In the genomic region with DNA sequence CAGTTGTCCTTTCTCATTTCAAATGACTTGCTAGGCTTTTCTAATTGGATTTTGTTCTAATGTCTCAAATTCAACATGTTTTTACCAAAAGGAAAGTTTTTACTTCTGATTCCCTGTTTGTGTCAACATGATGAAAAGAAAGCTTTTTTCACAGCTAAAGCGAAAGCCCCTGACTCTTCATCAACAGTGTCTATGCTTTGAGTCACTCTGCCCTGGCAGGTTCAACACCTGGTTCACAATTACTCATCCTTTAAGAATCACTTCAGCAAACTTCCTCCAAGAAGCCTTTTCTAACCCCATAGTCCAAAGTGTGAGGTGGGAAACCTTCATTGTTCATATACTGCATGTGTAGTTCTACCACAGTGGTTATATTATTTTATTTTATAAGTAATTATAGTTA, we compare ENCODE assay signal across 11 cellular contexts. TPM values are rescaled to one million over a fixed set of nuclear protein-coding genes. Genes with fewer than 3 reads are reported as not detected.
A peak's percentile ranks its signal among the peaks of the same experiment; 100 is the strongest.
DNase-seq lines count a peak whose midpoint lies in the region; ATAC-seq, FAIRE-seq and TF ChIP-seq lines count a peak whose summit lies in the region.
"Had no signal": no experiment of that assay in that cellular context is flagged by ENCODE, and none has a peak within 500 bp of the region (broad histone marks: within the 10 kb centered on the region; RNA-seq: fewer than 3 reads in every experiment).

No MANE protein-coding gene starts in this region.

- H2AFZ ChIP-seq in hepatocyte (no peak overlapping the region), neuronal stem cell (ENCODE audit: low read length) (no peak overlapping the region)

- no peak for TF ChIP-seq CTCF in hepatocyte (IDR thresholded peaks at IDR 0.05; ENCODE audit: poor library complexity)

- no peak overlapping the region for H3K9ac ChIP-seq in neuronal stem cell (ENCODE audit: low read depth, low read length, poor library complexity)

- no peaks in the 10 kb centered on the region for H3K36me3 ChIP-seq in hepatocyte (replicated peaks; ENCODE audit: insufficient read depth, low read depth)
- no peaks in the 10 kb centered on the region for H3K36me3 ChIP-seq in neuronal stem cell (replicated peaks in 1 of 2; ENCODE audit: control insufficient read depth in 2 of 2, insufficient read depth in 2 of 2, low read length in 2 of 2)

- H3K4me1 ChIP-seq in hepatocyte (ENCODE audit: insufficient read depth) (peaks cover 7% of the 10 kb centered on the region), neuronal stem cell (ENCODE audit: control insufficient read depth in 2 of 2, insufficient read depth in 1 of 2, low read depth in 1 of 2, low read length in 2 of 2) (no peaks in the 10 kb centered on the region)

- no peak overlapping the region for H3K14ac ChIP-seq in neuronal stem cell (ENCODE audit: low read length)

- no peak for DNase-seq in GM18507 (ENCODE audit: extremely low spot score, insufficient read length, low read depth)
- peak; percentile 58 for DNase-seq in hepatocyte (ENCODE audit: low spot score)
- DNase-seq in NCI-H146 treated with DMSO at 0.1 percent for 48 hours (lab: John Stamatoyannopoulos, UW; ENCODE audit: unreplicated experiment) = no peak
- no peak for DNase-seq in SIG-M5 treated with dmso at 0.1 percent for 504 hours (lab: John Stamatoyannopoulos, UW; ENCODE audit: unreplicated experiment)
- no peak for DNase-seq in neuronal stem cell (ENCODE audit: low spot score)
- no peak for DNase-seq in NCI-H2196 treated with DMSO at 0.1 percent for 48 hours (lab: John Stamatoyannopoulos, UW; ENCODE audit: unreplicated experiment)
- DNase-seq: DMS79 treated with DMSO at 0.1 percent for 48 hours, OCI-M1 had no signal

- no peak overlapping the region for H2BK15ac ChIP-seq in neuronal stem cell (ENCODE audit: low read length)

- H3K27me3 ChIP-seq in hepatocyte = no peaks in the 10 kb centered on the region
- peaks cover 0 to 17% (median 0%) of the 10 kb centered on the region in 3 experiments for H3K27me3 ChIP-seq in neuronal stem cell (ENCODE audit: control insufficient read depth in 3 of 3, insufficient read depth in 3 of 3, low read depth in 1 of 3, low read length in 3 of 3)

- no peaks in the 10 kb centered on the region for H4K20me1 ChIP-seq in hepatocyte (ENCODE audit: insufficient read depth, poor library complexity, severe bottlenecking)

- no peaks in the 10 kb centered on the region for H3K9me2 ChIP-seq in hepatocyte (replicated peaks; ENCODE audit: insufficient read depth)

- peak overlapping the region; percentile 77 for H3K27ac ChIP-seq in hepatocyte
- H3K27ac ChIP-seq in neuronal stem cell (replicated peaks; ENCODE audit: low read length) = no peak overlapping the region

- H2BK12ac ChIP-seq in neuronal stem cell (ENCODE audit: low read length) = no peak overlapping the region

- no peak overlapping the region for H3K23ac ChIP-seq in neuronal stem cell (ENCODE audit: low read depth, low read length, poor library complexity)

- H2BK5ac ChIP-seq in neuronal stem cell (ENCODE audit: low read length) = no peak overlapping the region

- WGBS in hepatocyte (ENCODE audit: low lambda C conversion rate, missing lambda C conversion rate) = 45% methylated on average over 1 of the region's 1 CpG
- WGBS in neuronal stem cell (ENCODE audit: extremely low coverage in 2 of 2, insufficient read length in 2 of 2, insufficient replicate concordance in 1 of 2), 2 donors = no CpG with 5 or more reads among the region's 1 CpG

- H4K91ac ChIP-seq in neuronal stem cell (ENCODE audit: low read depth, low read length, poor library complexity) = no peak overlapping the region

- H4K8ac ChIP-seq in neuronal stem cell (ENCODE audit: low read depth, low read length) = no peak overlapping the region

- no peaks in the 10 kb centered on the region for H3K79me2 ChIP-seq in hepatocyte

- no peak overlapping the region for H2BK120ac ChIP-seq in neuronal stem cell (ENCODE audit: low read depth, low read length)

- H3K9me3 ChIP-seq in hepatocyte (ENCODE audit: low read depth) = no peaks in the 10 kb centered on the region
- no peaks in the 10 kb centered on the region for H3K9me3 ChIP-seq in neuronal stem cell (replicated peaks in 1 of 2; ENCODE audit: control insufficient read depth in 2 of 2, insufficient read depth in 1 of 2, low read depth in 1 of 2, low read length in 2 of 2)

- peak; percentile 75 for FAIRE-seq in GM18507 (lab: Jason Lieb, UNC)

- H2AK5ac ChIP-seq in neuronal stem cell (ENCODE audit: low read depth, low read length) = no peak overlapping the region

- no peak overlapping the region for H3K4me3 ChIP-seq in hepatocyte
- H3K4me3 ChIP-seq in neuronal stem cell (ENCODE audit: low read length in 2 of 2) = no peak overlapping the region

- H3K79me1 ChIP-seq in neuronal stem cell (ENCODE audit: low read depth, low read length) = no peaks in the 10 kb centered on the region

- ATAC-seq in GM21515 (IDR thresholded peaks at IDR 0.05; ENCODE audit: unreplicated experiment) (peak; percentile 89), HG03280 (IDR thresholded peaks at IDR 0.05; ENCODE audit: unreplicated experiment) (peak; percentile 75)

- no peak overlapping the region for H3K4ac ChIP-seq in neuronal stem cell (ENCODE audit: low read length)

- H3K4me2 ChIP-seq in hepatocyte (peak overlapping the region; percentile 3), neuronal stem cell (ENCODE audit: insufficient read depth, low read length, poor library complexity, severe bottlenecking) (no peak overlapping the region)

- no peak overlapping the region for H3K18ac ChIP-seq in neuronal stem cell (ENCODE audit: low read length)

RNA-seq across cellular contexts. Expression of gene DSG2, which starts 7.6 kb away (rescaled TPM):
- total RNA-seq in hepatocyte = 98.1 and 105 TPM in 2 replicates
- polyA plus RNA-seq in hepatocyte = 67.7 and 68.1 TPM in 2 replicates
- 26.8 TPM for polyA plus RNA-seq in neuronal stem cell (2013, experiment 1 of 2)
- polyA plus RNA-seq in neuronal stem cell (2013, experiment 2 of 2) = 26.8 TPM

RNA-seq across cellular contexts. Expression of gene DSG3, which starts 42.8 kb away (rescaled TPM):
- 0.36 and 0.43 TPM in 2 replicates for total RNA-seq in hepatocyte
- polyA plus RNA-seq in hepatocyte = 0.72 TPM in 1 of 2 replicates, not detected in the other
- not detected for polyA plus RNA-seq in neuronal stem cell (2013, experiment 1 of 2)
- polyA plus RNA-seq in neuronal stem cell (2013, experiment 2 of 2) = not detected
- total RNA-seq: activated CD8-positive, alpha-beta memory T cell treated with anti-CD3 and anti-CD28 coated beads for 36 hours had no signal
